Comparison of ENCODE assay signal across 8 cellular contexts in the genomic region with DNA sequence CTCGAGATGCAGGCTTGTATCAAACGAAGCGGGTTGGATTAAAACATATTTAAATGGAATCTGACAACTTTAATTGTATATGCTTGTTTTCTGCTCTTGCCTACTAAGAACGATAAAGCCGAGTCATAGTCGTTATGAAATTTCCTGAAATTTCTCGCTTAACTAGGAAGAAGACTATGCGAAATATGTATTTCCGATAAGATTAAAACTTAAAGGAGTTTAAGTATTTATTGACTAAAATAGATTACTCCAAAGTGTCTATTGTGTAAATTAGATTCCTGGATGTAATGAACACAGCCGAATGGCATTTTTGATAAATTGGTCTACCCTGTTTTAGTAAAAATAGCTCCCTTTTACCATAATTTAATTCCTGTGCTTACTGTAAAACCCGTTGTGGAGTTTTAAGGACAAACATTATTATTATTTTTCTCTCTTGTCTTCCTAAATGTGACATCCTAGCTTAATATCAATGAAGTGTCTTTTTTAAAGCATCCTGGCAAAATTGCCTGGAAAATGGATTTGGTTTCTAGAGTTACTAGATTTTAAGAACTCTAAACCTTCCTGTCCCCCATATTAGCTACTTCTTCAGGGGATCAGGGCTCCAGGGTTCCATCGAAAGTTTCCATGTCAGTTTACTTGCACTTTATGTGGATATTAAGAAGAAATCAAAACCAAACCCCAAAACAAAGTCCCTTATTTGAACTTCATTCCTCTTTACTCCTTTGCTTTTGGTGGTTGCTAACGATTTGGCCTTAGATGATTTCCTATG. TPM values are rescaled to one million over a fixed set of nuclear protein-coding genes. Genes with fewer than 3 reads are reported as not detected.
A peak's percentile ranks its signal among the peaks of the same experiment; 100 is the strongest.
DNase-seq lines count a peak whose midpoint lies in the region; ATAC-seq, FAIRE-seq and TF ChIP-seq lines count a peak whose summit lies in the region.

No MANE protein-coding gene starts in this region.

- H3K36me3 ChIP-seq in RWPE2 (ENCODE audit: low read depth): 0 out of 2 replicates have a peak, but pooled peaks cover 4% of the 10 kb centered on the region
- H3K36me3 ChIP-seq in fibroblast of lung (ENCODE audit: control insufficient read depth, insufficient read depth, low read length): no peaks in the 10 kb centered on the region
- no peaks in the 10 kb centered on the region for H3K36me3 ChIP-seq in rectal smooth muscle tissue (ENCODE audit: control insufficient read depth, insufficient read depth, low read length)

- DNase-seq in RWPE2 (ENCODE audit: low spot score) (no peak), fibroblast of lung (ENCODE audit: low read depth in 2 of 2) (peak; percentile 30 to 64), NCI-H526 (lab: John Stamatoyannopoulos, UW) (no peak), H54 (ENCODE audit: insufficient read length, low spot score) (no peak)

- ATAC-seq in RWPE2 (ENCODE audit: low read depth): no peak
- ATAC-seq in GM18867 (IDR thresholded peaks at IDR 0.05; ENCODE audit: unreplicated experiment): no peak
- no peak for ATAC-seq in GM18861 (IDR thresholded peaks at IDR 0.05; ENCODE audit: unreplicated experiment)

- H3K9ac ChIP-seq in fibroblast of lung (ENCODE audit: insufficient read depth, low read length) (no peak overlapping the region), rectal smooth muscle tissue (ENCODE audit: low read length) (no peak overlapping the region)

- peaks cover 20% of the 10 kb centered on the region for H3K79me2 ChIP-seq in fibroblast of lung (ENCODE audit: control insufficient read depth, insufficient read depth, low read length)

- H3K4me3 ChIP-seq in RWPE2 (ENCODE audit: severe bottlenecking) (peak overlapping the region; percentile 65), fibroblast of lung (replicated peaks in 1 of 4; ENCODE audit: control extremely low read depth in 1 of 4, insufficient read depth in 1 of 4, low read depth in 3 of 4, low read length in 4 of 4) (peak overlapping the region; percentile 37 to 74 (median 63)), rectal smooth muscle tissue (ENCODE audit: low read length) (peak overlapping the region; percentile 75)

- H3K27me3 ChIP-seq in RWPE2 (ENCODE audit: insufficient read depth, poor library complexity, severe bottlenecking) (no peaks in the 10 kb centered on the region), fibroblast of lung (ENCODE audit: control insufficient read depth, insufficient read depth, low read length) (no peaks in the 10 kb centered on the region), rectal smooth muscle tissue (ENCODE audit: control insufficient read depth, insufficient read depth, low read length) (no peaks in the 10 kb centered on the region)

- FAIRE-seq in G401.6 (lab: Jason Lieb, UNC) (peak; percentile 70), H54 (lab: Jason Lieb, UNC) (no peak)

- H4K20me1 ChIP-seq in fibroblast of lung (ENCODE audit: control insufficient read depth, extremely low read depth, insufficient read depth, low read length): no peaks in the 10 kb centered on the region

- H3K27ac ChIP-seq in RWPE2 (ENCODE audit: poor library complexity, severe bottlenecking) (peak overlapping the region; percentile 75), fibroblast of lung (ENCODE audit: insufficient read depth, low read length) (no peak overlapping the region), rectal smooth muscle tissue (ENCODE audit: low read depth, low read length) (peak overlapping the region; percentile 48)

- H3K9me3 ChIP-seq in RWPE2 (ENCODE audit: severe bottlenecking): no peaks in the 10 kb centered on the region
- no peaks in the 10 kb centered on the region for H3K9me3 ChIP-seq in fibroblast of lung (ENCODE audit: control insufficient read depth, insufficient read depth, low read depth, low read length)

- peaks cover 25% of the 10 kb centered on the region for H3K4me1 ChIP-seq in RWPE2 (ENCODE audit: insufficient read depth, poor library complexity, severe bottlenecking)
- peaks cover 4% of the 10 kb centered on the region for H3K4me1 ChIP-seq in fibroblast of lung (ENCODE audit: control insufficient read depth, extremely low read depth, insufficient read depth, low read length)
- H3K4me1 ChIP-seq in rectal smooth muscle tissue (ENCODE audit: control insufficient read depth, insufficient read depth, low read length): peaks cover 18% of the 10 kb centered on the region

- H2AFZ ChIP-seq in fibroblast of lung (ENCODE audit: low read length): no peak overlapping the region

- TF ChIP-seq CTCF in RWPE2 (IDR thresholded peaks at IDR 0.05; ENCODE audit: poor library complexity, severe bottlenecking): no peak
- no peak for TF ChIP-seq CTCF in fibroblast of lung (conservative IDR thresholded peaks at IDR 0.05 in 1 of 2, IDR thresholded peaks at IDR 0.05 in 1 of 2; ENCODE audit: low read depth in 1 of 2, low read length in 2 of 2)

- H3K4me2 ChIP-seq in fibroblast of lung (ENCODE audit: extremely low read depth, insufficient read depth, low read length): peak overlapping the region; percentile 56

- TF ChIP-seq POLR2A in H54 (IDR thresholded peaks at IDR 0.05; ENCODE audit: low read depth, low read length): no peak

RNA-seq across cellular contexts. Expression of a gene that starts 0.7 kb away (rescaled TPM):
- total RNA-seq in fibroblast of lung: 36.0 and 38.1 TPM in 2 replicates
- 19.2 and 22.7 TPM in 2 replicates for polyA plus RNA-seq in fibroblast of lung
- 25.6 and 29.8 TPM in 2 replicates for polyA plus RNA-seq in fibroblast of lung (2012)
- 26.2 and 27.7 TPM in 2 replicates for polyA minus RNA-seq in fibroblast of lung (ENCODE audit: low replicate concordance)

Comparison
In these comparisons a context has a peak if more than half of its experiments do, and no peak if none do; other contexts are left out.
1. DNase-seq: peak in fibroblast of lung (2 of 2); none in RWPE2 (single experiment), NCI-H526 (0 of 2) and H54 (single experiment).
2. Peak in every context shown above with its lines, with median percentiles within 50 percentile points of each other: H3K4me3 ChIP-seq.